Comparison of ENCODE assay signal across 25 cellular contexts in the genomic region with DNA sequence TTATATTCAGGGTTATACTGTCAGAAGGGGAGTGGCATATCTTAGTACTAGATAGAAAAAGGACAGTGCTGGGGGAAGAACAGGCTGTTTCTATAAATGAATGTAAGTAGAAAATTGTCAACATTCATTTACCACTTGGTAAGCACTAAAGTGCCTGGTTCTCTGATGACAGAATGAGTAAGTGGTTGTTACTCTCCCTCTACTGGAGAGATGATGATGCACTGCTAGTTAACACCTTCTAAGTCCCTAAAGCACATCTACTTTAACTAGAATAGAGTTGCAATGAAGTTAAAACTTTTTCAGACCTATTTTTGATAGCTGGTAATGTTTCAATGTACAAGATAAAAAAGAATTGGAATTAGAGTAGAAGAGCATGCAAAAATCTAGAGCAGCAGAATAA.
"Had no signal": no experiment of that assay in that cellular context is flagged by ENCODE, and none has a peak within 500 bp of the region (broad histone marks: within the 10 kb centered on the region; RNA-seq: fewer than 3 reads in every experiment).

No MANE protein-coding gene starts in this region.

- H3K27me3 Mint-ChIP-seq: activated CD4-positive, alpha-beta T cell treated with anti-CD3 and anti-CD28 coated beads, Interleukin-2, amount 10 ng/mL, durations not matched to agents 7 days and 5 days; activated CD8-positive, alpha-beta T cell treated with anti-CD3 and anti-CD28 coated beads for 36 hours; activated naive CD4-positive, alpha-beta T cell treated with anti-CD3 and anti-CD28 coated beads, Interleukin-2, amount 50 U/mL, for 24 hours; T-helper 17 cell had no signal

- H3K27ac ChIP-seq: body of pancreas had no signal

- H3K4me3 ChIP-seq: body of pancreas had no signal

- H3K9me3 ChIP-seq: body of pancreas had no signal

- H3K4me1 Mint-ChIP-seq: activated CD4-positive, alpha-beta T cell treated with anti-CD3 and anti-CD28 coated beads, Interleukin-2, amount 10 ng/mL, durations not matched to agents 7 days and 5 days; activated naive CD4-positive, alpha-beta T cell treated with anti-CD3 and anti-CD28 coated beads, Interleukin-2, amount 50 U/mL, for 24 hours; T-helper 17 cell had no signal

- H3K4me3 Mint-ChIP-seq: activated CD4-positive, alpha-beta T cell treated with anti-CD3 and anti-CD28 coated beads, Interleukin-2, amount 10 ng/mL, durations not matched to agents 7 days and 5 days; activated CD8-positive, alpha-beta T cell treated with anti-CD3 and anti-CD28 coated beads for 36 hours; activated naive CD4-positive, alpha-beta T cell treated with anti-CD3 and anti-CD28 coated beads, Interleukin-2, amount 50 U/mL, for 24 hours; activated T-cell treated with anti-CD3 and anti-CD28 coated beads, Interleukin-2, amount 50 U/mL, for 24 hours; activated T-helper 1 cell treated with anti-CD3 and anti-CD28 coated beads, Interleukin-12 subunit alpha, Interleukin-12 subunit beta, Interleukin-2, Interleukin-4 antibody, amounts not matched to agents 30 ng/mL and 10 ng/mL and 1 ng/mL, durations not matched to agents 14 hours and 24 hours and 36 hours; T-helper 17 cell had no signal

- H3K4me1 ChIP-seq: body of pancreas had no signal

- H3K27me3 ChIP-seq: body of pancreas had no signal

- DNase-seq: activated CD4-positive, alpha-beta T cell treated with anti-CD3 and anti-CD28 coated beads, Interleukin-2, amount 10 ng/mL, durations not matched to agents 7 days and 5 days; activated CD4-positive, CD25-positive, alpha-beta regulatory T cell; activated CD8-positive, alpha-beta memory T cell treated with anti-CD3 and anti-CD28 coated beads, Interleukin-2, amount 50 U/mL, for 48 hours; activated CD8-positive, alpha-beta T cell treated with anti-CD3 and anti-CD28 coated beads for 36 hours; activated effector memory CD4-positive, alpha-beta T cell treated with Interleukin-2 at 50 U/mL for 16 hours; activated naive CD4-positive, alpha-beta T cell; activated T-cell treated with anti-CD3 and anti-CD28 coated beads, Interleukin-2, amount 50 U/mL, for 24 hours; aorta; body of pancreas; central memory CD4-positive, alpha-beta T cell; KG1; NCI-H1092; NCI-H1417; NCI-H2029; NCI-H2107; NCI-H345; NCI-H510A; NCI-H526 treated with DMSO at 0.1 percent for 48 hours; NCI-H82; SHP77; T-helper 17 cell; T-helper 9 cell had no signal

- H3K36me3 Mint-ChIP-seq: activated naive CD4-positive, alpha-beta T cell treated with anti-CD3 and anti-CD28 coated beads, Interleukin-2, amount 50 U/mL, for 24 hours had no signal

- ATAC-seq: activated CD8-positive, alpha-beta T cell treated with anti-CD3 and anti-CD28 coated beads for 36 hours; body of pancreas; Panc1; T-helper 17 cell had no signal

- H3K9me3 Mint-ChIP-seq: activated CD4-positive, alpha-beta T cell treated with anti-CD3 and anti-CD28 coated beads, Interleukin-2, amount 10 ng/mL, durations not matched to agents 7 days and 5 days; activated CD8-positive, alpha-beta T cell treated with anti-CD3 and anti-CD28 coated beads for 36 hours; activated naive CD4-positive, alpha-beta T cell treated with anti-CD3 and anti-CD28 coated beads, Interleukin-2, amount 50 U/mL, for 24 hours; activated T-cell treated with anti-CD3 and anti-CD28 coated beads, Interleukin-2, amount 50 U/mL, for 24 hours; activated T-helper 1 cell treated with anti-CD3 and anti-CD28 coated beads, Interleukin-12 subunit alpha, Interleukin-12 subunit beta, Interleukin-2, Interleukin-4 antibody, amounts not matched to agents 30 ng/mL and 10 ng/mL and 1 ng/mL, durations not matched to agents 14 hours and 24 hours and 36 hours had no signal

- H3K27ac Mint-ChIP-seq: activated CD4-positive, alpha-beta T cell treated with anti-CD3 and anti-CD28 coated beads, Interleukin-2, amount 10 ng/mL, durations not matched to agents 7 days and 5 days; activated CD8-positive, alpha-beta T cell treated with anti-CD3 and anti-CD28 coated beads for 36 hours; activated naive CD4-positive, alpha-beta T cell treated with anti-CD3 and anti-CD28 coated beads, Interleukin-2, amount 50 U/mL, for 24 hours; activated T-cell treated with anti-CD3 and anti-CD28 coated beads, Interleukin-2, amount 50 U/mL, for 24 hours; activated T-helper 1 cell treated with anti-CD3 and anti-CD28 coated beads, Interleukin-12 subunit alpha, Interleukin-12 subunit beta, Interleukin-2, Interleukin-4 antibody, amounts not matched to agents 30 ng/mL and 10 ng/mL and 1 ng/mL, durations not matched to agents 14 hours and 24 hours and 36 hours; T-helper 17 cell had no signal
